In genomic region chr11:83175815-83176214, GRCh38 we compare ENCODE assay signal across 1 cellular context.
TF ChIP-seq lines count a peak whose summit lies in the region.

No MANE protein-coding gene starts in this region.

TF ChIP-seq in HepG2, 621 proteins besides CTCF, POLR2A, EP300 and RAD21:
- TF ChIP-seq SATB2 (CRISPR knock-in tag; IDR thresholded peaks at IDR 0.05) (no peak), JUND (CRISPR knock-in tag; IDR thresholded peaks at IDR 0.05) (no peak), CEBPZ (IDR thresholded peaks at IDR 0.05; ENCODE audit: low read length) (no peak), SMYD3 (CRISPR knock-in tag; IDR thresholded peaks at IDR 0.05) (no peak), RORA (CRISPR knock-in tag; IDR thresholded peaks at IDR 0.05) (no peak), FOXP4 (CRISPR knock-in tag; IDR thresholded peaks at IDR 0.05) (no peak), NPAS2 (CRISPR knock-in tag; IDR thresholded peaks at IDR 0.05; ENCODE audit: borderline replicate concordance) (no peak)
